ENCODE assay signal across 1 cellular context in the genomic region with DNA sequence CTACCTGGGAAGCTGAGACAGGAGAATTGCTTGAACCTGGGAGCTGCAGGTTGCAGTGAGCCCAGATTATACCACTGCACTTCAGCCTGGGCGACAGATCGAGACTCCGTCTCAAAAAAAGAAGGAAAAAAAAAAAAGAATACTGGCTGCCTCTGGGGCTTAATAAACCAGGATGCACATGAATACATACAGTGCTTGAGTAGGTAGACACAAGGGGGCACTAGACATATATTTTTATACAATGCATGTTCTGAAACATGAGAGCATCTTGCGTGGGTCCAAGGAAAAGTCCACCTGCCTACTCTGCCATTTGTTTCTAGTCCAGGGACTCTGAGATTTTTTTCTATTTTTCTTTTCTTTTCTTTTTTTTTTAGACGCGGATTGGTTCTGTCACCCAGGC.
TF ChIP-seq lines count a peak whose summit lies in the region.

No MANE protein-coding gene starts in this region.

TF ChIP-seq in HepG2, 621 proteins besides CTCF, POLR2A, EP300 and RAD21:
- TF ChIP-seq SYNCRIP (IDR thresholded peaks at IDR 0.05; ENCODE audit: insufficient read depth, low read depth, low read length): no peak
- TF ChIP-seq ZNF629 (CRISPR knock-in tag; conservative IDR thresholded peaks at IDR 0.05): no peak
- no peak for TF ChIP-seq ZNF816 (CRISPR knock-in tag; IDR thresholded peaks at IDR 0.05; ENCODE audit: borderline replicate concordance)
- TF ChIP-seq STAG1 (CRISPR knock-in tag; IDR thresholded peaks at IDR 0.05): peak; percentile 29; the same call in 1 of the 2 replicates
- TF ChIP-seq HNRNPH1 (optimal IDR thresholded peaks at IDR 0.05; ENCODE audit: low read depth, low read length): no peak
- TF ChIP-seq, protein P1, sequence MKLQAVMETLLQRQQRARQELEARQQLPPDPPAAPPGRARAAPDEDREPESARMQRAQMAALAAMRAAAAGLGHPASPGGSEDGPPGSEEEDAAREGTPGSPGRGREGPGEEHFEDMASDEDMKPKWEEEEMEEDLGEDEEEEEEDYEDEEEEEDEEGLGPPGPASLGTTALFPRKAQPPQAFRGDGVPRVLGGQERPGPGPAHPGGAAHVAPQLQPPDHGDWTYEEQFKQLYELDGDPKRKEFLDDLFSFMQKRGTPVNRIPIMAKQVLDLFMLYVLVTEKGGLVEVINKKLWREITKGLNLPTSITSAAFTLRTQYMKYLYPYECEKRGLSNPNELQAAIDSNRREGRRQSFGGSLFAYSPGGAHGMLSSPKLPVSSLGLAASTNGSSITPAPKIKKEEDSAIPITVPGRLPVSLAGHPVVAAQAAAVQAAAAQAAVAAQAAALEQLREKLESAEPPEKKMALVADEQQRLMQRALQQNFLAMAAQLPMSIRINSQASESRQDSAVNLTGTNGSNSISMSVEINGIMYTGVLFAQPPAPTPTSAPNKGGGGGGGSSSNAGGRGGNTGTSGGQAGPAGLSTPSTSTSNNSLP (IDR thresholded peaks at IDR 0.05; ENCODE audit: low read depth, low read length): peak; percentile 64; the same call in 1 of the 2 replicates
